8 cellular contexts compared by ENCODE assay signal in the genomic region with DNA sequence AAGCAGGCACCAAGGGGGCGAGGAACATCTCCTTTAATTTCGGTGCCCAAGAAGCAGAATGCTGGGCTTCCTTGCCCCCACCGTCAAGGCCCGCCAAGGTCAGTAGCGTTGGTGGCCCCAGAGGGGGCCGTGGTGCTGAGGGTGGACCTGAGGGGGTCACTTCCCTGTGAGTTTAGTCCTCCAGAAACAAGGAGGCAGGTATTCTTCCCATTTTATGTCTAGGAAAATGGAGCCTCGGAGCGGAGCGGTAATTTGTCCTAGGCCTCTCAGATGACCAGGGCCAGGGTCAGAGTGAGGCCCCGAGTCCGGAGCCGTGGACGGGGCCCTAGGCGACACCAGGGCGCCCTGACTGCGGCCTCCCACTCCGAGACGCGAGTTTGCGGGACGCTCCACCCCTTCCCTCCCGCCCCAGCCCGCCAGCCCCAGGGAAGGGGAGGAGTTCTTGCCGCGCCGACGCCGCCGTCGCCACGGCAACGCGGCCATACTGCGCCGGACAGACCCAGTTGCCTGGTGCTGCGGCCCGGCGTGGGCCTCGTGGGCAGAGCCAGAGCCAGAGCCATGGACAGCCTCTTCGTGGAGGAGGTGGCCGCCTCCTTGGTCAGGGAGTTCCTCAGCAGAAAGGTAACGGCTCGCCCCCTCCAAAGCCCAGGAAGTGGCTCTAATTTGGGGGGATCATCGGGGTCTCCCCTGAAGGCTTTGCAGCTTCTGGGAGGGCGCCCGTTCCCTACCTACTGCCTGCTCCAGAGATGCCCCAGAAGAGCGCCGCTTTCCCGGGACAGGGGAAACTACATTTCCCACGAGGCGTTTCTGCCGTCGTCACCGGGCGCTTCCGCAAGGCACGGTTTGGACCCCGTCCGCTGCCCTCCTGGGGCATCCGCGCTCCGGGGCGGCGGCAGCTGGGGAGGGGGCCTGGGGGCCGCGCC. TPM values are rescaled to one million over a fixed set of nuclear protein-coding genes. Genes with fewer than 3 reads are reported as not detected.
DNase-seq lines count a peak whose midpoint lies in the region; ATAC-seq and TF ChIP-seq lines count a peak whose summit lies in the region.

TSS of gene MINDY4 (plus strand) at position 482 of the 923 bp plus-strand sequence. CDS start at position 559, 77 bp downstream.

- H3K27me3 ChIP-seq in HL-60 (ENCODE audit: insufficient read depth, poor library complexity, severe bottlenecking) (no peaks in the 10 kb centered on the region), fibroblast of lung (ENCODE audit: control insufficient read depth, insufficient read depth, low read length) (no peaks in the 10 kb centered on the region)

- H3K4me1 Mint-ChIP-seq in CD14-positive monocyte, result peaks cover 9% of the 10 kb centered on the region
- peaks cover 4% of the 10 kb centered on the region for H3K4me1 Mint-ChIP-seq in activated T-helper 17 cell treated with anti-CD3 and anti-CD28 coated beads, Interleukin-2, amount 50 U/mL, for 72 hours
- peaks cover 5 to 11% (median 6%) of the 10 kb centered on the region in 3 donors for H3K4me1 Mint-ChIP-seq in naive B cell
- H3K4me1 Mint-ChIP-seq in stimulated activated memory B cell treated with anti-CD40 and anti-IgM and Interleukin-4, amounts not matched to agents 10 μg/mL and 1 μg/mL and 100 μg/mL, for 72 hours, result peaks cover 5% of the 10 kb centered on the region

- peaks cover 8% of the 10 kb centered on the region for H3K4me1 ChIP-seq in fibroblast of lung (ENCODE audit: control insufficient read depth, extremely low read depth, insufficient read depth, low read length)

- H3K27me3 Mint-ChIP-seq in CD14-positive monocyte (ENCODE audit: low read depth in 3 of 3), result peaks cover 3 to 7% (median 4%) of the 10 kb centered on the region in 3 donors
- H3K27me3 Mint-ChIP-seq in activated T-helper 17 cell treated with anti-CD3 and anti-CD28 coated beads, Interleukin-2, amount 50 U/mL, for 72 hours, result no peaks in the 10 kb centered on the region
- peaks cover 0 to 9% (median 0%) of the 10 kb centered on the region in 3 donors for H3K27me3 Mint-ChIP-seq in naive B cell
- no peaks in the 10 kb centered on the region for H3K27me3 Mint-ChIP-seq in stimulated activated memory B cell treated with anti-CD40 and anti-IgM and Interleukin-4, amounts not matched to agents 10 μg/mL and 1 μg/mL and 100 μg/mL, for 72 hours

- no peak for TF ChIP-seq CTCF in CD14-positive monocyte (IDR thresholded peaks at IDR 0.05)
- no peak for TF ChIP-seq CTCF in HL-60 (IDR thresholded peaks at IDR 0.05; ENCODE audit: insufficient read depth, low read length)
- TF ChIP-seq CTCF in fibroblast of lung (conservative IDR thresholded peaks at IDR 0.05 in 1 of 2, IDR thresholded peaks at IDR 0.05 in 1 of 2; ENCODE audit: low read depth in 1 of 2, low read length in 2 of 2), result peak in 1 of 2 donors; percentile 22

- H3K4me3 Mint-ChIP-seq in CD14-positive monocyte (peak within 1 kb of the TSS; percentile 82 to 95), naive B cell (peak within 1 kb of the TSS; percentile 83 to 93 (median 89))
- H3K4me3 Mint-ChIP-seq in activated T-helper 17 cell treated with anti-CD3 and anti-CD28 coated beads, Interleukin-2, amount 50 U/mL, for 72 hours, result peak within 1 kb of the TSS; percentile 59
- H3K4me3 Mint-ChIP-seq in stimulated activated memory B cell treated with anti-CD40 and anti-IgM and Interleukin-4, amounts not matched to agents 10 μg/mL and 1 μg/mL and 100 μg/mL, for 72 hours, result peak within 1 kb of the TSS; percentile 82

- H3K4me2 ChIP-seq in fibroblast of lung (ENCODE audit: extremely low read depth, insufficient read depth, low read length), result peak within 1 kb of the TSS; percentile 95

- H3K9ac ChIP-seq in fibroblast of lung (ENCODE audit: insufficient read depth, low read length), result peak within 1 kb of the TSS; percentile 79

- peak within 1 kb of the TSS; percentile 55 for H2AFZ ChIP-seq in fibroblast of lung (ENCODE audit: low read length)

- peak; percentile 92 for ATAC-seq in GM19463 (IDR thresholded peaks at IDR 0.05; ENCODE audit: unreplicated experiment)
- ATAC-seq in activated T-helper 17 cell treated with anti-CD3 and anti-CD28 coated beads, Interleukin-2, amount 50 U/mL, for 72 hours (replicated peaks), result peak; percentile 93
- peak; percentile 85 to 88 for ATAC-seq in naive B cell (ENCODE audit: low read depth in 2 of 2)
- peak; percentile 89 for ATAC-seq in stimulated activated memory B cell treated with anti-CD40 and anti-IgM and Interleukin-4, amounts not matched to agents 10 μg/mL and 1 μg/mL and 100 μg/mL, for 72 hours

- H3K4me3 ChIP-seq in HL-60 (replicated peaks; ENCODE audit: insufficient read depth, low read length), result peak within 1 kb of the TSS; percentile 74
- H3K4me3 ChIP-seq in fibroblast of lung (replicated peaks in 1 of 4; ENCODE audit: control extremely low read depth in 1 of 4, insufficient read depth in 1 of 4, low read depth in 3 of 4, low read length in 4 of 4), result peak within 1 kb of the TSS; percentile 62 to 93 (median 77)

- no peaks in the 10 kb centered on the region for H3K9me3 Mint-ChIP-seq in CD14-positive monocyte
- H3K9me3 Mint-ChIP-seq in activated T-helper 17 cell treated with anti-CD3 and anti-CD28 coated beads, Interleukin-2, amount 50 U/mL, for 72 hours, result no peaks in the 10 kb centered on the region
- no peaks in the 10 kb centered on the region for H3K9me3 Mint-ChIP-seq in naive B cell
- no peaks in the 10 kb centered on the region for H3K9me3 Mint-ChIP-seq in stimulated activated memory B cell treated with anti-CD40 and anti-IgM and Interleukin-4, amounts not matched to agents 10 μg/mL and 1 μg/mL and 100 μg/mL, for 72 hours

- H3K27ac Mint-ChIP-seq in CD14-positive monocyte, result peak within 1 kb of the TSS; percentile 38 to 86 (median 80)
- peak within 1 kb of the TSS; percentile 26 for H3K27ac Mint-ChIP-seq in activated T-helper 17 cell treated with anti-CD3 and anti-CD28 coated beads, Interleukin-2, amount 50 U/mL, for 72 hours
- H3K27ac Mint-ChIP-seq in naive B cell, result peak within 1 kb of the TSS; percentile 20 to 86 (median 79)
- peak within 1 kb of the TSS; percentile 68 for H3K27ac Mint-ChIP-seq in stimulated activated memory B cell treated with anti-CD40 and anti-IgM and Interleukin-4, amounts not matched to agents 10 μg/mL and 1 μg/mL and 100 μg/mL, for 72 hours

- H3K9me3 ChIP-seq in fibroblast of lung (ENCODE audit: control insufficient read depth, insufficient read depth, low read depth, low read length), result no peaks in the 10 kb centered on the region

- H3K36me3 ChIP-seq in fibroblast of lung (ENCODE audit: control insufficient read depth, insufficient read depth, low read length), result no peaks in the 10 kb centered on the region

- H3K27ac ChIP-seq in HL-60 (replicated peaks) (peak within 1 kb of the TSS; percentile 69), fibroblast of lung (ENCODE audit: insufficient read depth, low read length) (peak within 1 kb of the TSS; percentile 73)

- no peaks in the 10 kb centered on the region for H4K20me1 ChIP-seq in fibroblast of lung (ENCODE audit: control insufficient read depth, extremely low read depth, insufficient read depth, low read length)

- no peaks in the 10 kb centered on the region for H3K36me3 Mint-ChIP-seq in CD14-positive monocyte
- H3K36me3 Mint-ChIP-seq in activated T-helper 17 cell treated with anti-CD3 and anti-CD28 coated beads, Interleukin-2, amount 50 U/mL, for 72 hours (ENCODE audit: low read depth), result no peaks in the 10 kb centered on the region
- H3K36me3 Mint-ChIP-seq in naive B cell, result no peaks in the 10 kb centered on the region
- H3K36me3 Mint-ChIP-seq in stimulated activated memory B cell treated with anti-CD40 and anti-IgM and Interleukin-4, amounts not matched to agents 10 μg/mL and 1 μg/mL and 100 μg/mL, for 72 hours, result no peaks in the 10 kb centered on the region

- intact Hi-C loops in CD14-positive monocyte (cut with micrococcal nuclease), result no loop called here

- H3K79me2 ChIP-seq in fibroblast of lung (ENCODE audit: control insufficient read depth, insufficient read depth, low read length), result peaks cover 12% of the 10 kb centered on the region

- DNase-seq in CD14-positive monocyte (ENCODE audit: low spot score), result peak; percentile 63
- peak; percentile 48 to 67 for DNase-seq in HL-60 (ENCODE audit: low read depth in 1 of 2, low spot score in 1 of 2)
- peak; percentile 81 to 85 for DNase-seq in fibroblast of lung (ENCODE audit: low read depth in 2 of 2)
- peak; percentile 37 for DNase-seq in naive B cell

TF ChIP-seq in PFSK-1, 5 proteins besides CTCF, POLR2A, EP300 and RAD21:
- TF ChIP-seq POLR2AphosphoS5 (IDR thresholded peaks at IDR 0.05; ENCODE audit: low read depth, low read length) (no peak), FOXP2 (optimal IDR thresholded peaks at IDR 0.05; ENCODE audit: borderline replicate concordance, extremely low read depth, extremely low read length, insufficient read depth) (peak; percentile 19)

RNA-seq across cellular contexts. Expression of gene MINDY4, which starts in this region (rescaled TPM):
- polyA plus RNA-seq in CD14-positive monocyte, result under 1 TPM in 1 of 2 donors, not detected in 1; 0.15 TPM
- 2.8 TPM for polyA plus RNA-seq in PFSK-1 (2012; ENCODE audit: insufficient read length, low read depth)
- 1 to 10 TPM in 1 of 2 donors, under 1 TPM in 1; 0.74 to 1.4 TPM for total RNA-seq in activated T-helper 17 cell treated with anti-CD3 and anti-CD28 coated beads, Interleukin-2, amount 50 U/mL, for 72 hours
- 4.1 and 6.1 TPM in 2 replicates for total RNA-seq in fibroblast of lung
- polyA plus RNA-seq in fibroblast of lung, result 3.9 and 6.3 TPM in 2 replicates
- 6.4 and 11.1 TPM in 2 replicates for polyA plus RNA-seq in fibroblast of lung (2012)
- polyA minus RNA-seq in fibroblast of lung (ENCODE audit: low replicate concordance), result 11.8 and 32.0 TPM in 2 replicates
- under 1 TPM in 2 of 6 donors, not detected in 4; 0.14 to 0.16 TPM for polyA plus RNA-seq in naive B cell (ENCODE audit: low read depth in 6 of 6)

Comparison
In these comparisons a context has a peak if more than half of its experiments do, and no peak if none do; other contexts are left out.
1. Peak in every context shown above with its lines: DNase-seq, ATAC-seq, H3K4me3 ChIP-seq and H3K27ac ChIP-seq.
2. Peak in DNase-seq in CD14-positive monocyte; RNA of the gene not detected or under 1 TPM.
3. Peak in DNase-seq and ATAC-seq in naive B cell; RNA of the gene not detected or under 1 TPM.
4. H3K27ac Mint-ChIP-seq: peak in every context shown above with its lines; median percentile 80 in CD14-positive monocyte; 79 in naive B cell; 68 in stimulated activated memory B cell treated with anti-CD40 and anti-IgM and Interleukin-4, amounts not matched to agents 10 μg/mL and 1 μg/mL and 100 μg/mL, for 72 hours; 26 in activated T-helper 17 cell treated with anti-CD3 and anti-CD28 coated beads, Interleukin-2, amount 50 U/mL, for 72 hours.